ENCODE assay signal across 23 cellular contexts in genomic region chr6:159307246-159307790, GRCh38.
DNase-seq lines count a peak whose midpoint lies in the region; ATAC-seq and TF ChIP-seq lines count a peak whose summit lies in the region.
"Had no signal": no experiment of that assay in that cellular context is flagged by ENCODE, and none has a peak within 500 bp of the region (broad histone marks: within the 10 kb centered on the region; RNA-seq: fewer than 3 reads in every experiment).

No MANE protein-coding gene starts in this region.

- H3K36me3 ChIP-seq in esophagus muscularis mucosa = no peaks in the 10 kb centered on the region
- H3K36me3 ChIP-seq in subcutaneous abdominal adipose tissue (ENCODE audit: control insufficient read depth in 5 of 5, insufficient read depth in 5 of 5, low read length in 5 of 5) = no peaks in the 10 kb centered on the region
- H3K36me3 ChIP-seq: BE2C, Peyer's patch had no signal

- H3K4me1 ChIP-seq in esophagus muscularis mucosa = peaks cover 0 to 37% (median 26%) of the 10 kb centered on the region in 4 donors
- H3K4me1 ChIP-seq in subcutaneous abdominal adipose tissue (ENCODE audit: control insufficient read depth in 5 of 5, insufficient read depth in 5 of 5, low read length in 5 of 5) = peaks cover 0 to 54% (median 40%) of the 10 kb centered on the region in 5 donors
- H3K4me1 ChIP-seq: BE2C, Caco-2, Peyer's patch had no signal

- H3K27ac ChIP-seq in esophagus muscularis mucosa (replicated peaks in 1 of 4) (no peak overlapping the region), subcutaneous abdominal adipose tissue (ENCODE audit: low read depth, low read length) (peak overlapping the region; percentile 80)
- H3K27ac ChIP-seq: 22Rv1, Peyer's patch had no signal

- ATAC-seq in HG02759 (IDR thresholded peaks at IDR 0.05; ENCODE audit: unreplicated experiment) (no peak), HG03439 (IDR thresholded peaks at IDR 0.05; ENCODE audit: unreplicated experiment) (no peak)

- no peak for TF ChIP-seq POLR2A in esophagus muscularis mucosa (IDR thresholded peaks at IDR 0.05; ENCODE audit: low read depth)

- intact Hi-C loops in esophagus muscularis mucosa (cut with DNase I) = no loop called here

- DNase-seq in NCI-H82 (lab: John Stamatoyannopoulos, UW) (peak; percentile 4), NCI-H82 treated with DMSO at 0.1 percent for 48 hours (lab: John Stamatoyannopoulos, UW; ENCODE audit: unreplicated experiment) (no peak), HS-5 (ENCODE audit: low read depth) (peak; percentile 3), esophagus muscularis mucosa (ENCODE audit: extremely low spot score) (peak; percentile 34), NCI-H128 (lab: John Stamatoyannopoulos, UW; ENCODE audit: unreplicated experiment) (no peak)
- DNase-seq: ACHN; BE2C; Caco-2; CD4-positive, alpha-beta memory T cell; DMS 273 treated with DMSO at 0.1 percent for 48 hours; DMS79 treated with DMSO at 0.1 percent for 48 hours; IMR-90; NCI-H1105; NCI-H2029 treated with DMSO at 0.1 percent for 48 hours; NCI-H2171; NCI-H345; NCI-H524; NCI-H774; Peyer's patch had no signal

- 83% methylated on average over 2 of the region's 2 CpGs for WGBS in esophagus muscularis mucosa

- no peaks in the 10 kb centered on the region for H3K27me3 ChIP-seq in esophagus muscularis mucosa
- no peaks in the 10 kb centered on the region for H3K27me3 ChIP-seq in subcutaneous abdominal adipose tissue (ENCODE audit: control insufficient read depth in 5 of 5, insufficient read depth in 4 of 5, low read length in 5 of 5)
- H3K27me3 ChIP-seq: BE2C, Peyer's patch had no signal

- H3K9ac ChIP-seq in subcutaneous abdominal adipose tissue (ENCODE audit: low read length in 5 of 5) = no peak overlapping the region

- H3K9me3 ChIP-seq in esophagus muscularis mucosa = no peaks in the 10 kb centered on the region
- H3K9me3 ChIP-seq in subcutaneous abdominal adipose tissue (ENCODE audit: control insufficient read depth in 5 of 5, low read length in 5 of 5) = no peaks in the 10 kb centered on the region
- H3K9me3 ChIP-seq: BE2C, Caco-2, Peyer's patch had no signal

- TF ChIP-seq EP300 in esophagus muscularis mucosa (IDR thresholded peaks at IDR 0.05) = no peak

- no peak for TF ChIP-seq CTCF in esophagus muscularis mucosa (IDR thresholded peaks at IDR 0.05)

- H3K4me3 ChIP-seq in esophagus muscularis mucosa (no peak overlapping the region), subcutaneous abdominal adipose tissue (ENCODE audit: low read depth in 1 of 5, low read length in 5 of 5) (no peak overlapping the region)
- H3K4me3 ChIP-seq: Peyer's patch had no signal

Comparison
In these comparisons a context has a peak if more than half of its experiments do, and no peak if none do; other contexts are left out.
1. DNase-seq: peak in NCI-H82 (single experiment), HS-5 (single experiment) and esophagus muscularis mucosa (single experiment); none in NCI-H82 treated with DMSO at 0.1 percent for 48 hours (single experiment) and NCI-H128 (single experiment).